In the genomic region with DNA sequence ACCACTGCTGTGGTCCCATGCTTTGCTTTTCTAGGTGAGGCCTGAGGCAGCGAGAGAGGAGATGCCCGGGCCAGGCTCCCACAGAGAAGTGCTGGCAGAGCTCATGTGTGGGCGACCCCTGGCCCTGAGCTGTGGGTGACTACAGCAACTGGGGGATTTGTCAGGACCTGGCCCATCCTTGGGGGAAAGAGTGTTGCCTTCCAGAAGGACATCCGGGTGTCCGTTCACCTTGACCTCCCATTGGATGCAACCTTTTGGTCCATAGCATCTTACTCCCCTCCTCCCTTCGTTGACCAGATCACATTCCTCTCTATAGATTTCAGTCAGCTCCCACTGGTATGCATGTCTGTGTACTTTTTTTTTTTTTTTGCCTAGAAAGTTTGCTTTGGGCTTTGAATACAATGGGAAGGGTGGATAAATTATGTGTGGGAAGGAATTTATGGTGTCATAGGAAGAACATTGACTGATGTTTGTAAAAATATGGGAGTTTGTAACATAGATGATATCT, we compare ENCODE assay signal across 17 cellular contexts.
"Had no signal": no experiment of that assay in that cellular context is flagged by ENCODE, and none has a peak within 500 bp of the region (broad histone marks: within the 10 kb centered on the region; RNA-seq: fewer than 3 reads in every experiment).

No MANE protein-coding gene starts in this region.

- ATAC-seq: activated CD4-positive, alpha-beta T cell treated with anti-CD3 and anti-CD28 coated beads for 36 hours; activated CD8-positive, alpha-beta T cell treated with anti-CD3 and anti-CD28 coated beads for 36 hours; activated T-cell treated with anti-CD3 and anti-CD28 coated beads, Interleukin-2, amount 50 U/mL, for 72 hours; left colon had no signal

- H3K4me1 Mint-ChIP-seq: activated CD4-positive, alpha-beta T cell treated with anti-CD3 and anti-CD28 coated beads for 36 hours; activated naive CD8-positive, alpha-beta T cell treated with anti-CD3 and anti-CD28 coated beads for 36 hours had no signal

- H3K4me3 ChIP-seq: esophagus squamous epithelium, neural progenitor cell, smooth muscle cell, suprapubic skin, vagina had no signal

- DNase-seq: activated CD4-positive, alpha-beta T cell treated with anti-CD3 and anti-CD28 coated beads for 36 hours; activated CD8-positive, alpha-beta memory T cell treated with anti-CD3 and anti-CD28 coated beads, Interleukin-2, amount 50 U/mL, for 4 hours; activated CD8-positive, alpha-beta T cell treated with anti-CD3 and anti-CD28 coated beads for 36 hours; activated gamma-delta T cell treated with Interleukin-2 at 50 U/mL for 16 hours; activated naive CD8-positive, alpha-beta T cell treated with anti-CD3 and anti-CD28 coated beads for 36 hours; activated T-cell treated with anti-CD3 and anti-CD28 coated beads, Interleukin-2, amount 50 U/mL, for 72 hours; esophagus squamous epithelium; foreskin fibroblast; left colon; mammary epithelial cell; right cardiac atrium; stimulated activated naive CD4-positive, alpha-beta T cell treated with Interleukin-2 at 50 U/mL for 16 hours had no signal

- H3K36me3 Mint-ChIP-seq: activated naive CD8-positive, alpha-beta T cell treated with anti-CD3 and anti-CD28 coated beads for 36 hours had no signal

- H3K36me3 ChIP-seq: esophagus squamous epithelium, neural progenitor cell, suprapubic skin, vagina had no signal

- H3K9ac ChIP-seq: neural progenitor cell, parathyroid adenoma had no signal

- H3K9me3 Mint-ChIP-seq: activated CD8-positive, alpha-beta T cell treated with anti-CD3 and anti-CD28 coated beads for 36 hours; activated naive CD8-positive, alpha-beta T cell treated with anti-CD3 and anti-CD28 coated beads for 36 hours; activated T-cell treated with anti-CD3 and anti-CD28 coated beads, Interleukin-2, amount 50 U/mL, for 72 hours; neural progenitor cell had no signal

- H3K4me3 Mint-ChIP-seq: activated CD4-positive, alpha-beta T cell treated with anti-CD3 and anti-CD28 coated beads for 36 hours; activated CD8-positive, alpha-beta T cell treated with anti-CD3 and anti-CD28 coated beads for 36 hours; activated naive CD8-positive, alpha-beta T cell treated with anti-CD3 and anti-CD28 coated beads for 36 hours; activated T-cell treated with anti-CD3 and anti-CD28 coated beads, Interleukin-2, amount 50 U/mL, for 72 hours; neural progenitor cell had no signal

- H3K4me1 ChIP-seq: esophagus squamous epithelium, parathyroid adenoma had no signal

- H3K27me3 Mint-ChIP-seq: activated CD4-positive, alpha-beta T cell treated with anti-CD3 and anti-CD28 coated beads for 36 hours; activated CD8-positive, alpha-beta T cell treated with anti-CD3 and anti-CD28 coated beads for 36 hours; activated naive CD8-positive, alpha-beta T cell treated with anti-CD3 and anti-CD28 coated beads for 36 hours had no signal

- H3K27ac ChIP-seq: esophagus squamous epithelium, parathyroid adenoma, vagina had no signal

- H3K27me3 ChIP-seq: esophagus squamous epithelium, neural progenitor cell, suprapubic skin, vagina had no signal

- H3K9me3 ChIP-seq: esophagus squamous epithelium, suprapubic skin, vagina had no signal

- H3K27ac Mint-ChIP-seq: activated CD4-positive, alpha-beta T cell treated with anti-CD3 and anti-CD28 coated beads for 36 hours; activated CD8-positive, alpha-beta T cell treated with anti-CD3 and anti-CD28 coated beads for 36 hours; activated naive CD8-positive, alpha-beta T cell treated with anti-CD3 and anti-CD28 coated beads for 36 hours; activated T-cell treated with anti-CD3 and anti-CD28 coated beads, Interleukin-2, amount 50 U/mL, for 72 hours had no signal
